In the genomic region with DNA sequence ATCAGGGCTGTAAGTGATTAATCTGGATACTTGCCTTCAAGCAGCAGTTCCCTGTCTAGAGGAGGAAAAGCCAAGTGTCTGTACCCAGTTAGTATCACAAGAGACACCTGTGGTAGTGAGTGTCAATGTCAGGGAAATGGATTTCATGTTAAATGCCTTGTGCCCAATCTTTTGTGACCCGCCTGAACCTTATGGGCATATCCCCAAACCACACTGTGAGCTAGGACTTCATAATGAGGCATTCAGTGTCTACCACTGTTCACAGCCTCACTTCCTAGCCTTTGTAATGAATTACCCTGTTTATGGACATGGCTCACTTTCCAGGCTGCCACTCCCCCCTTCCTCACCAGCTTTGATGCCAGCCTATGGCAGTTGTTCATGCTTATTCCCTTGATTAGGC, we compare ENCODE assay signal across 21 cellular contexts.
DNase-seq lines count a peak whose midpoint lies in the region; ATAC-seq and TF ChIP-seq lines count a peak whose summit lies in the region.
"Had no signal": no experiment of that assay in that cellular context is flagged by ENCODE, and none has a peak within 500 bp of the region (broad histone marks: within the 10 kb centered on the region; RNA-seq: fewer than 3 reads in every experiment).

No MANE protein-coding gene starts in this region.

- H3K4me1 ChIP-seq in upper lobe of right lung: peaks cover 11% of the 10 kb centered on the region

- peak overlapping the region; percentile 45 for H3K27ac Mint-ChIP-seq in mesothelial cell of epicardium
- H3K27ac Mint-ChIP-seq: T-helper 17 cell, WTC11 had no signal

- peaks cover 2% of the 10 kb centered on the region for H3K36me3 Mint-ChIP-seq in mesothelial cell of epicardium
- H3K36me3 Mint-ChIP-seq: WTC11 had no signal

- no peak for TF ChIP-seq CTCF in epithelial cell of proximal tubule (conservative IDR thresholded peaks at IDR 0.05; ENCODE audit: low read depth, low read length)
- TF ChIP-seq CTCF in mesothelial cell of epicardium (IDR thresholded peaks at IDR 0.05; ENCODE audit: unreplicated experiment): no peak
- no peak for TF ChIP-seq CTCF in upper lobe of right lung (IDR thresholded peaks at IDR 0.05)

- peaks cover 25% of the 10 kb centered on the region for H3K4me1 Mint-ChIP-seq in mesothelial cell of epicardium

- H3K4me3 ChIP-seq in epithelial cell of proximal tubule (ENCODE audit: low read depth, low read length) (no peak overlapping the region), upper lobe of right lung (no peak overlapping the region)
- H3K4me3 ChIP-seq: BLaER1, gastroesophageal sphincter, SJCRH30 had no signal

- no peaks in the 10 kb centered on the region for H3K9me3 ChIP-seq in upper lobe of right lung
- H3K9me3 ChIP-seq: BLaER1, gastroesophageal sphincter, SJCRH30 had no signal

- H3K9me3 Mint-ChIP-seq in mesothelial cell of epicardium: no peaks in the 10 kb centered on the region
- H3K9me3 Mint-ChIP-seq: WTC11 had no signal

- H3K27ac ChIP-seq in substantia nigra (ENCODE audit: low read depth, low read length, poor library complexity, severe bottlenecking) (peak overlapping the region; percentile 60), upper lobe of right lung (no peak overlapping the region)
- H3K27ac ChIP-seq: BLaER1, gastroesophageal sphincter, HL-60, SJCRH30 had no signal

- intact Hi-C loops in upper lobe of right lung (cut with DNase I): no loop called here

- no peaks in the 10 kb centered on the region for H3K27me3 Mint-ChIP-seq in mesothelial cell of epicardium (ENCODE audit: low read depth)
- H3K27me3 Mint-ChIP-seq: T-helper 17 cell had no signal

- no peaks in the 10 kb centered on the region for H3K27me3 ChIP-seq in upper lobe of right lung
- H3K27me3 ChIP-seq: BLaER1, gastroesophageal sphincter, SJCRH30 had no signal

- no peak overlapping the region for H3K4me3 Mint-ChIP-seq in mesothelial cell of epicardium
- H3K4me3 Mint-ChIP-seq: T-helper 17 cell, WTC11 had no signal

- DNase-seq in NCI-H2227 (lab: John Stamatoyannopoulos, UW; ENCODE audit: unreplicated experiment): peak; percentile 49
- DNase-seq in NCI-H2227 treated with DMSO at 0.1 percent for 48 hours (lab: John Stamatoyannopoulos, UW): no peak
- DNase-seq in epithelial cell of proximal tubule (ENCODE audit: low read depth): peak; percentile 73
- DNase-seq in mesothelial cell of epicardium (ENCODE audit: low spot score in 2 of 2, unreplicated experiment in 2 of 2): no peak
- peak in 9 of 49 donors; percentile 8 to 55 (median 11) for DNase-seq in substantia nigra (lab: John Stamatoyannopoulos, UW)
- DNase-seq in NOMO-1 (lab: John Stamatoyannopoulos, UW; ENCODE audit: unreplicated experiment in 2 of 2): no peak
- DNase-seq in SHP77 (lab: John Stamatoyannopoulos, UW): no peak
- no peak for DNase-seq in upper lobe of right lung
- DNase-seq: 8988T; activated CD4-positive, alpha-beta T cell treated with anti-CD3 and anti-CD28 coated beads, Interleukin-2, amount 50 U/mL, for 4 hours; activated gamma-delta T cell; caudate nucleus; NCI-H748 treated with DMSO at 0.1 percent for 48 hours; SJCRH30; T-helper 17 cell had no signal

- no peak for ATAC-seq in upper lobe of right lung
- ATAC-seq: gastroesophageal sphincter, HCT116, left lobe of liver, T-helper 17 cell had no signal

- no peaks in the 10 kb centered on the region for H3K36me3 ChIP-seq in upper lobe of right lung
- H3K36me3 ChIP-seq: gastroesophageal sphincter had no signal

Comparison
In these comparisons a context has a peak if more than half of its experiments do, and no peak if none do; other contexts are left out.
1. DNase-seq: peak in NCI-H2227 (single experiment) and epithelial cell of proximal tubule (single experiment); none in NCI-H2227 treated with DMSO at 0.1 percent for 48 hours (single experiment), mesothelial cell of epicardium (0 of 2), NOMO-1 (0 of 2), SHP77 (0 of 2) and upper lobe of right lung (single experiment).